Comparison of ENCODE assay signal across 23 cellular contexts in the genomic region with DNA sequence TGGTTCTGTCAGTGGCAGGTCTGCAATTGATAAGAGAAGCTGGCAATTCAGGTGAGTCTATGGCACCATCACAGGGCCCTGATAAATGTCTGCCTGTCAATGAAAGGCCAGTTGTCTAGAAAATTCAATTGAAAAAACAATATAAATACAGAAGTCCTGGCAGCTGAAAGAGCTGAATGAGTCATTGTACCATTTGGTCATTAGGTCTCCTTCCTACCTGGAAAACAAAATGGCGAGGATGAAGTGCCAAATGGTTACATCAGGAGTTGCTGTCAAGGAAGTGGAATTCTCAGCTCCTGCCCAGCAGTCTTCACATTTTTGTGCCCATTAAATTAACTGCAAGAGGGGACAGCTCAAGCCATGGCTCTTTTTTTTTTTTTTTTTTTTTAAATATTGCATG.
"Had no signal": no experiment of that assay in that cellular context is flagged by ENCODE, and none has a peak within 500 bp of the region (broad histone marks: within the 10 kb centered on the region; RNA-seq: fewer than 3 reads in every experiment).

No MANE protein-coding gene starts in this region.

- H3K4me1 Mint-ChIP-seq: endodermal cell had no signal

- H3K27me3 ChIP-seq: brain microvascular endothelial cell, esophagus muscularis mucosa, suprapubic skin, tibial artery, upper lobe of right lung had no signal

- H3K4me3 ChIP-seq: esophagus muscularis mucosa, suprapubic skin, tibial artery, upper lobe of right lung had no signal

- ATAC-seq: left cardiac atrium; naive thymus-derived CD4-positive, alpha-beta T cell; right cardiac atrium had no signal

- H3K4me3 Mint-ChIP-seq: activated naive CD8-positive, alpha-beta T cell; endodermal cell; memory B cell; naive thymus-derived CD4-positive, alpha-beta T cell had no signal

- H3K27ac Mint-ChIP-seq: activated naive CD8-positive, alpha-beta T cell; endodermal cell; memory B cell; naive thymus-derived CD4-positive, alpha-beta T cell had no signal

- H3K27me3 Mint-ChIP-seq: activated naive CD8-positive, alpha-beta T cell; memory B cell; naive thymus-derived CD4-positive, alpha-beta T cell had no signal

- H3K36me3 ChIP-seq: brain microvascular endothelial cell, upper lobe of right lung had no signal

- H3K9me3 ChIP-seq: esophagus muscularis mucosa, suprapubic skin, tibial artery, upper lobe of right lung had no signal

- H3K4me1 ChIP-seq: esophagus muscularis mucosa, suprapubic skin, tibial artery, upper lobe of right lung had no signal

- H3K27ac ChIP-seq: brain microvascular endothelial cell, esophagus muscularis mucosa, suprapubic skin, tibial artery, upper lobe of right lung had no signal

- H3K9me3 Mint-ChIP-seq: endodermal cell; memory B cell; naive thymus-derived CD4-positive, alpha-beta T cell had no signal

- DNase-seq: activated CD4-positive, alpha-beta T cell treated with anti-CD3 and anti-CD28 coated beads for 4 hours; activated CD4-positive, alpha-beta T cell treated with anti-CD3 and anti-CD28 coated beads, Interleukin-2, amount 50 U/mL, for 4 hours; activated effector memory CD4-positive, alpha-beta T cell treated with Interleukin-2 at 50 U/mL for 16 hours; activated naive CD4-positive, alpha-beta T cell treated with Interleukin-2 at 50 U/mL for 16 hours; anterior cingulate cortex; brain microvascular endothelial cell; central memory CD4-positive, alpha-beta T cell; endodermal cell; foreskin melanocyte; left cardiac atrium; midbrain; naive thymus-derived CD4-positive, alpha-beta T cell; nucleus accumbens; right cardiac atrium; stimulated activated CD4-positive, alpha-beta T cell treated with anti-CD3 and anti-CD28 coated beads, Interleukin-15, amount 100 ng/mL, for 24 hours; stimulated activated CD4-positive, alpha-beta T cell treated with anti-CD3 and anti-CD28 coated beads, Interleukin-2, amount 100 ng/mL, for 24 hours; stimulated activated naive CD4-positive, alpha-beta T cell; tibial artery; upper lobe of right lung had no signal
